In the genomic region with DNA sequence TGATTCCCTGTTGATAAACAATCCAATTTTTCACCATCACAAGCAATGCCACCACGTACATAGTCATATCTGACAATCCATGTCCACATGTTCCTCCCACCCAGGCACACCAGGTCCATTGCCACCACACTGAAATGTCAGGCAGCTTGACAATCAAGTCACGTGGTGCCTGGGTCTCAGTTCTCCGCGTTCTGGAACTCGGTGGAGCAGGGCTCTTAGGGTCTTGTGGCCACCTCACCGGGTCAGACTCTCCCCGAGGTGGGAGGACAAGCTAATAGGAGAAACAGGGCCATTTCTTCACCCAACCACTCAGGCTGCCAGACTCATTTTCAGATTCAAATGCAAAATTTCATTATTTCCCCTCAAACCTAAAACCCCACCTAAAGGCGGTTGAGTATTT, we compare ENCODE assay signal across 12 cellular contexts.
DNase-seq lines count a peak whose midpoint lies in the region; ATAC-seq and TF ChIP-seq lines count a peak whose summit lies in the region.
"Had no signal": no experiment of that assay in that cellular context is flagged by ENCODE, and none has a peak within 500 bp of the region (broad histone marks: within the 10 kb centered on the region; RNA-seq: fewer than 3 reads in every experiment).

No MANE protein-coding gene starts in this region.

- no peak for TF ChIP-seq EP300 in gastroesophageal sphincter (IDR thresholded peaks at IDR 0.05)

- peak overlapping the region; percentile 8 for H3K4me3 Mint-ChIP-seq in activated naive CD8-positive, alpha-beta T cell
- H3K4me3 Mint-ChIP-seq in activated naive CD8-positive, alpha-beta T cell treated with anti-CD3 and anti-CD28 coated beads, Interleukin-2, amount 50 U/mL, for 24 hours = no peak overlapping the region
- H3K4me3 Mint-ChIP-seq in osteocyte (ENCODE audit: unreplicated experiment) = peak overlapping the region; percentile 72
- H3K4me3 Mint-ChIP-seq: stimulated activated memory B cell treated with anti-CD40 and anti-IgM and Interleukin-4, amounts not matched to agents 10 μg/mL and 1 μg/mL and 100 μg/mL, for 72 hours had no signal

- H3K9me3 ChIP-seq in gastroesophageal sphincter = no peaks in the 10 kb centered on the region
- no peaks in the 10 kb centered on the region for H3K9me3 ChIP-seq in upper lobe of right lung

- H3K4me1 Mint-ChIP-seq in activated naive CD8-positive, alpha-beta T cell (ENCODE audit: low read depth) = peaks cover 4% of the 10 kb centered on the region
- peaks cover 1% of the 10 kb centered on the region for H3K4me1 Mint-ChIP-seq in activated naive CD8-positive, alpha-beta T cell treated with anti-CD3 and anti-CD28 coated beads, Interleukin-2, amount 50 U/mL, for 24 hours
- peaks cover 19% of the 10 kb centered on the region for H3K4me1 Mint-ChIP-seq in osteocyte (ENCODE audit: unreplicated experiment)
- H3K4me1 Mint-ChIP-seq: stimulated activated memory B cell treated with anti-CD40 and anti-IgM and Interleukin-4, amounts not matched to agents 10 μg/mL and 1 μg/mL and 100 μg/mL, for 72 hours had no signal

- H3K36me3 Mint-ChIP-seq in activated naive CD8-positive, alpha-beta T cell = no peaks in the 10 kb centered on the region
- no peaks in the 10 kb centered on the region for H3K36me3 Mint-ChIP-seq in activated naive CD8-positive, alpha-beta T cell treated with anti-CD3 and anti-CD28 coated beads, Interleukin-2, amount 50 U/mL, for 24 hours (ENCODE audit: low read depth)
- H3K36me3 Mint-ChIP-seq in osteocyte (ENCODE audit: unreplicated experiment) = peaks cover 3% of the 10 kb centered on the region
- H3K36me3 Mint-ChIP-seq: stimulated activated memory B cell treated with anti-CD40 and anti-IgM and Interleukin-4, amounts not matched to agents 10 μg/mL and 1 μg/mL and 100 μg/mL, for 72 hours had no signal

- H3K27ac Mint-ChIP-seq in activated naive CD8-positive, alpha-beta T cell = no peak overlapping the region
- H3K27ac Mint-ChIP-seq in activated naive CD8-positive, alpha-beta T cell treated with anti-CD3 and anti-CD28 coated beads, Interleukin-2, amount 50 U/mL, for 24 hours = no peak overlapping the region
- peak overlapping the region; percentile 99 for H3K27ac Mint-ChIP-seq in osteocyte (ENCODE audit: unreplicated experiment)
- H3K27ac Mint-ChIP-seq: stimulated activated memory B cell treated with anti-CD40 and anti-IgM and Interleukin-4, amounts not matched to agents 10 μg/mL and 1 μg/mL and 100 μg/mL, for 72 hours had no signal

- TF ChIP-seq CTCF in gastroesophageal sphincter (IDR thresholded peaks at IDR 0.05) (no peak), osteocyte (IDR thresholded peaks at IDR 0.05) (no peak), upper lobe of right lung (IDR thresholded peaks at IDR 0.05) (no peak)

- peak overlapping the region; percentile 20 to 50 for H3K4me3 ChIP-seq in gastroesophageal sphincter
- H3K4me3 ChIP-seq in upper lobe of right lung = peak overlapping the region; percentile 43

- peaks cover 24% of the 10 kb centered on the region for H3K27me3 Mint-ChIP-seq in activated naive CD8-positive, alpha-beta T cell
- H3K27me3 Mint-ChIP-seq in activated naive CD8-positive, alpha-beta T cell treated with anti-CD3 and anti-CD28 coated beads, Interleukin-2, amount 50 U/mL, for 24 hours = peaks cover 47% of the 10 kb centered on the region
- H3K27me3 Mint-ChIP-seq in osteocyte (ENCODE audit: unreplicated experiment) = no peaks in the 10 kb centered on the region

- intact Hi-C loops in upper lobe of right lung (cut with DNase I) = no loop called here

- DNase-seq in activated naive CD8-positive, alpha-beta T cell treated with anti-CD3 and anti-CD28 coated beads, Interleukin-2, amount 50 U/mL, for 24 hours = no peak
- DNase-seq in osteocyte (ENCODE audit: extremely low spot score, unreplicated experiment) (no peak), upper lobe of right lung (no peak), H4 (ENCODE audit: low spot score) (no peak), NCI-H1436 (lab: John Stamatoyannopoulos, UW) (no peak)
- DNase-seq in activated CD4-positive, alpha-beta T cell treated with anti-CD3 and anti-CD28 coated beads, Interleukin-2, amount 50 U/mL, for 4 hours = no peak
- DNase-seq: NCI-H1930, PC-3, WERI-Rb-1 had no signal

- ATAC-seq in activated naive CD8-positive, alpha-beta T cell treated with anti-CD3 and anti-CD28 coated beads, Interleukin-2, amount 50 U/mL, for 24 hours = no peak
- ATAC-seq in gastroesophageal sphincter (no peak), upper lobe of right lung (no peak)
- ATAC-seq: PC-3; stimulated activated memory B cell treated with anti-CD40 and anti-IgM and Interleukin-4, amounts not matched to agents 10 μg/mL and 1 μg/mL and 100 μg/mL, for 72 hours had no signal

- H3K36me3 ChIP-seq in gastroesophageal sphincter = no peaks in the 10 kb centered on the region
- H3K36me3 ChIP-seq in upper lobe of right lung = no peaks in the 10 kb centered on the region
- H3K36me3 ChIP-seq: WERI-Rb-1 had no signal

- 82 to 92% methylated on average over 5 to 7 of the region's 8 CpGs for WGBS in gastroesophageal sphincter (ENCODE audit: low coverage in 1 of 2), 2 donors

- H3K27me3 ChIP-seq in gastroesophageal sphincter (no peaks in the 10 kb centered on the region), upper lobe of right lung (peaks cover 4% of the 10 kb centered on the region)

- H3K27ac ChIP-seq in gastroesophageal sphincter = peak overlapping the region; percentile 68 to 91 (median 88)
- H3K27ac ChIP-seq in upper lobe of right lung = peak overlapping the region; percentile 84
- H3K27ac ChIP-seq: WERI-Rb-1 had no signal

- H3K4me1 ChIP-seq in gastroesophageal sphincter (peaks cover 0 to 18% (median 12%) of the 10 kb centered on the region in 3 donors), upper lobe of right lung (peaks cover 15% of the 10 kb centered on the region)

- peaks cover 9% of the 10 kb centered on the region for H3K9me3 Mint-ChIP-seq in activated naive CD8-positive, alpha-beta T cell (ENCODE audit: low read depth)
- H3K9me3 Mint-ChIP-seq in activated naive CD8-positive, alpha-beta T cell treated with anti-CD3 and anti-CD28 coated beads, Interleukin-2, amount 50 U/mL, for 24 hours = no peaks in the 10 kb centered on the region
- H3K9me3 Mint-ChIP-seq in osteocyte (ENCODE audit: unreplicated experiment) = peaks cover 10% of the 10 kb centered on the region

- TF ChIP-seq POLR2A in gastroesophageal sphincter (IDR thresholded peaks at IDR 0.05) = no peak
